In the genomic region with DNA sequence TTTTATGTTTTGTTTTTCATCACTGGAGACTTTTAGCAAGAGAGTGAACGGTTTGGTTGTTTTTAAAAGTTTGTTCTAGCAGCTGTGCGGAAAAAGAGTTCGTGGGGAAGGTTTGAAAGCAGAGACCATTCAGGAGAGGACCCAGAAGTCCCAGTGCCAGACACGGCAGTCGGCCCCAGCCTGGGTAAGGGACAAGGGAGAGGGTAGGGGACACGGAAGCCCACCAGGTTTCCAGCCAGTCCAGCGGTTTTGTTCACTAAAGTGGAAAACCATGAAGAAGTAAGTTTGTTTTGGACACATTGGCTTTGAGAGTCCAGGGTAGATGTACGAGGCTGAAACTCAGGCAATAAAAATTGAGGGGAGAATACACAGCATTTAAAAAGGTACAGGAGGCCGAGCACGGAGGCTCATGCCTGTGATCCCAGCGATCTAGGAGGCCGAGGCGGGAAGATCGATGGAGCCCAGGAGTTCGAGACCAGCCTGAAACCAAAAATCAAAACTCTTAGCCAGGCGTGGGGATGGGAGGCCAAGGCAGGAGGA, we compare ENCODE assay signal across 8 cellular contexts. TPM values are rescaled to one million over a fixed set of nuclear protein-coding genes. Genes with fewer than 3 reads are reported as not detected.
A peak's percentile ranks its signal among the peaks of the same experiment; 100 is the strongest.
DNase-seq lines count a peak whose midpoint lies in the region; ATAC-seq, FAIRE-seq and TF ChIP-seq lines count a peak whose summit lies in the region.

No MANE protein-coding gene starts in this region.

- peak overlapping the region; percentile 59 to 70 for H3K4me3 ChIP-seq in CD4-positive, alpha-beta memory T cell (ENCODE audit: low read length in 2 of 2)
- peak overlapping the region; percentile 55 for H3K4me3 ChIP-seq in NB4 (ENCODE audit: low read depth, low read length)
- H3K4me3 ChIP-seq in H1 (ENCODE audit: extremely low read depth in 1 of 4, insufficient read depth in 2 of 4, low read depth in 3 of 4, low read length in 4 of 4), result peak overlapping the region in 3 of 4 experiments; percentile 4 to 48 (median 15); a peak in 3 of 8 replicates
- H3K4me3 ChIP-seq in neuron (ENCODE audit: low read length), result no peak overlapping the region

- peak overlapping the region in 2 of 4 experiments; percentile 23 to 38; a peak in 2 of 7 replicates for H3K9ac ChIP-seq in H1 (replicated peaks in 1 of 4; ENCODE audit: extremely low read depth in 1 of 4, low read depth in 3 of 4, low read length in 3 of 4)

- H3K27ac Mint-ChIP-seq in CD4-positive, alpha-beta memory T cell, result peak overlapping the region; percentile 93 to 99 (median 96)

- no peaks in the 10 kb centered on the region for H3K27me3 ChIP-seq in CD4-positive, alpha-beta memory T cell (ENCODE audit: insufficient read depth, low read length)
- H3K27me3 ChIP-seq in H1 (replicated peaks in 1 of 4; ENCODE audit: control insufficient read depth in 3 of 4, extremely low read depth in 1 of 4, insufficient read depth in 3 of 4, low read length in 3 of 4) (no peaks in the 10 kb centered on the region), neuron (ENCODE audit: insufficient read depth, low read length) (no peaks in the 10 kb centered on the region)

- H3K4ac ChIP-seq in H1 (replicated peaks; ENCODE audit: insufficient read length, low read depth, low read length), result peak overlapping the region; percentile 47

- CTCF ChIA-PET in CD4-positive, alpha-beta memory T cell (lab: Charles Lee; ENCODE audit: partially characterized antibody), result no interaction called here
- CTCF ChIA-PET in H1 (lab: Charles Lee; ENCODE audit: partially characterized antibody), result no interaction called here

- FAIRE-seq in H1 (lab: Jason Lieb, UNC), result no peak

- H2BK5ac ChIP-seq in H1 (ENCODE audit: low read depth, low read length), result peak overlapping the region; percentile 82

- peaks cover 0 to 12% (median 0%) of the 10 kb centered on the region in 8 donors for H3K9me3 Mint-ChIP-seq in CD4-positive, alpha-beta memory T cell

- no peak for TF ChIP-seq RAD21 in H1 (IDR thresholded peaks at IDR 0.05 in 1 of 2, conservative IDR thresholded peaks at IDR 0.05 in 1 of 2; ENCODE audit: low read depth in 2 of 2, low read length in 2 of 2)

- no peak for TF ChIP-seq POLR2A in NB4 (IDR thresholded peaks at IDR 0.05; ENCODE audit: extremely low read depth, insufficient read length)
- no peak for TF ChIP-seq POLR2A in H1 (IDR thresholded peaks at IDR 0.05; ENCODE audit: control extremely low read depth in 1 of 2, low read depth in 2 of 2, low read length in 2 of 2)

- H2BK12ac ChIP-seq in H1 (ENCODE audit: low read depth, low read length), result no peak overlapping the region

- peak overlapping the region; percentile 63 to 69 for H3K4me2 ChIP-seq in H1 (ENCODE audit: insufficient read depth in 1 of 2, low read depth in 2 of 2, low read length in 2 of 2)

- in situ Hi-C loops in GM13977 (cut with MboI; ENCODE audit: low pct_unique_long_range_greater_than_20kb, low sequenced_read_pairs, unreplicated experiment), result no loop called here

- H3K23ac ChIP-seq in H1 (ENCODE audit: insufficient read length), result no peak overlapping the region

- peak overlapping the region; percentile 88 to 97 (median 93) for H3K4me3 Mint-ChIP-seq in CD4-positive, alpha-beta memory T cell

- POLR2A ChIA-PET in CD4-positive, alpha-beta memory T cell (lab: Charles Lee; ENCODE audit: partially characterized antibody), result no interaction called here
- POLR2A ChIA-PET in H1 (lab: Charles Lee; ENCODE audit: partially characterized antibody), result no interaction called here

- no peaks in the 10 kb centered on the region for H4K20me1 ChIP-seq in H1 (replicated peaks in 1 of 2; ENCODE audit: control insufficient read depth in 1 of 2, insufficient read depth in 2 of 2, low read length in 2 of 2)

- peak overlapping the region; percentile 52; the same call in 1 of the 2 replicates for H3K18ac ChIP-seq in H1 (ENCODE audit: extremely low read depth, low read length)

- peak overlapping the region; percentile 70 for H3K27ac ChIP-seq in CD4-positive, alpha-beta memory T cell (ENCODE audit: low read depth, low read length)
- H3K27ac ChIP-seq in H1 (ENCODE audit: low read depth, low read length), result 0 out of 2 replicates have a peak overlapping the region, but pooled peaks have one; percentile 44

- peaks cover 4% of the 10 kb centered on the region; the same call in 1 of the 2 replicates for H3K23me2 ChIP-seq in H1 (ENCODE audit: low read depth, low read length)

- peak overlapping the region; percentile 65 for H4K5ac ChIP-seq in H1 (ENCODE audit: insufficient read length, low read depth, low read length)

- H3K4me1 ChIP-seq in CD4-positive, alpha-beta memory T cell (ENCODE audit: insufficient read depth, low read length), result peaks cover 49% of the 10 kb centered on the region
- H3K4me1 ChIP-seq in H1 (replicated peaks in 1 of 4; ENCODE audit: control insufficient read depth in 3 of 4, insufficient read depth in 4 of 4, low read length in 3 of 4), result peaks cover 0 to 8% (median 3%) of the 10 kb centered on the region in 4 experiments; a peak in 4 of 7 replicates
- peaks cover 16% of the 10 kb centered on the region for H3K4me1 ChIP-seq in neuron (ENCODE audit: insufficient read depth, low read length)

- no peaks in the 10 kb centered on the region for H3K9me3 ChIP-seq in CD4-positive, alpha-beta memory T cell (ENCODE audit: control insufficient read depth in 1 of 2, low read length in 2 of 2)
- no peaks in the 10 kb centered on the region for H3K9me3 ChIP-seq in H1 (ENCODE audit: insufficient read depth in 2 of 2, low read depth in 1 of 2, low read length in 1 of 2)
- no peaks in the 10 kb centered on the region for H3K9me3 ChIP-seq in neuron (ENCODE audit: low read length)

- H3K14ac ChIP-seq in H1 (ENCODE audit: insufficient read length), result no peak overlapping the region

- 0 out of 2 replicates have a peak overlapping the region, but pooled peaks have one; percentile 72 for H2BK15ac ChIP-seq in H1 (ENCODE audit: low read length)

- no peak overlapping the region for H2BK20ac ChIP-seq in H1 (ENCODE audit: low read length)

- 87% methylated on average over 16 of the region's 16 CpGs; no CpG with 5 or more reads in 1 of the 2 experiments for WGBS in H1 (ENCODE audit: extremely low coverage in 1 of 2, insufficient coverage in 1 of 2, insufficient read length in 1 of 2, insufficient replicate concordance in 2 of 2, low coverage in 1 of 2, low lambda C conversion rate in 2 of 2, missing lambda C conversion rate in 1 of 2), 2 experiments

- H3K56ac ChIP-seq in H1 (replicated peaks; ENCODE audit: insufficient read length, low read depth, low read length), result no peak overlapping the region

- peak overlapping the region; percentile 82 for H4K8ac ChIP-seq in H1 (ENCODE audit: extremely low read depth, insufficient read depth, low read length)

- peak overlapping the region; percentile 44 for H4K91ac ChIP-seq in H1 (replicated peaks; ENCODE audit: insufficient read length, low read length)

- intact Hi-C loops in CD4-positive, alpha-beta memory T cell (cut with micrococcal nuclease), result no loop called here

- H3K79me2 ChIP-seq in H1 (ENCODE audit: control insufficient read depth in 1 of 2, insufficient read depth in 2 of 2, low read length in 2 of 2), result no peaks in the 10 kb centered on the region

- H2BK120ac ChIP-seq in H1 (replicated peaks; ENCODE audit: low read depth, low read length), result no peak overlapping the region

- H2AFZ ChIP-seq in H1 (ENCODE audit: low read length) (peak overlapping the region; percentile 70; the same call in 1 of the 2 replicates), neuron (ENCODE audit: low read depth, low read length) (peak overlapping the region; percentile 26)

- TF ChIP-seq EP300 in H1 (IDR thresholded peaks at IDR 0.05; ENCODE audit: borderline replicate concordance in 1 of 2, low read depth in 2 of 2, low read length in 2 of 2), result no peak

- peaks cover 54 to 79% (median 66%) of the 10 kb centered on the region in 4 donors for H3K4me1 Mint-ChIP-seq in CD4-positive, alpha-beta memory T cell

- ATAC-seq in GM18867 (IDR thresholded peaks at IDR 0.05; ENCODE audit: unreplicated experiment), result no peak

- no peaks in the 10 kb centered on the region for H3K36me3 ChIP-seq in CD4-positive, alpha-beta memory T cell (ENCODE audit: insufficient read depth, low read length)
- H3K36me3 ChIP-seq in H1 (ENCODE audit: control insufficient read depth in 2 of 4, insufficient read depth in 4 of 4, low read length in 3 of 4) (0 out of 8 replicates have a peak, but pooled peaks cover 0 to 3% (median 0%) of the 10 kb centered on the region in 4 experiments), neuron (ENCODE audit: insufficient read depth, low read length) (peaks cover 2% of the 10 kb centered on the region)

- H3K27me3 Mint-ChIP-seq in CD4-positive, alpha-beta memory T cell, result peaks cover 2% of the 10 kb centered on the region in 2 donors

- no peaks in the 10 kb centered on the region; the same call in 1 of the 2 replicates for H3K79me1 ChIP-seq in H1 (ENCODE audit: low read depth, low read length)

- H2AK5ac ChIP-seq in H1 (ENCODE audit: low read depth, low read length), result peak overlapping the region; percentile 49; the same call in 1 of the 2 replicates

- TF ChIP-seq CTCF in NB4 (IDR thresholded peaks at IDR 0.05; ENCODE audit: low read depth, low read length) (no peak), H1 (IDR thresholded peaks at IDR 0.05; ENCODE audit: control extremely low read depth in 1 of 3, insufficient read depth in 1 of 3, low read depth in 1 of 3, low read length in 3 of 3) (no peak), GM13977 (IDR thresholded peaks at IDR 0.05; ENCODE audit: extremely low read depth, insufficient read depth, missing control alignments) (no peak)

- peaks cover 10 to 34% of the 10 kb centered on the region in 2 donors for H3K36me3 Mint-ChIP-seq in CD4-positive, alpha-beta memory T cell

- no peak for DNase-seq in CD4-positive, alpha-beta memory T cell
- DNase-seq in NB4 (ENCODE audit: low read depth) (no peak), H1 (ENCODE audit: low read depth in 1 of 2, low spot score in 2 of 2) (no peak), middle frontal gyrus (ENCODE audit: extremely low spot score, low spot score) (no peak), GM13977 (ENCODE audit: low spot score) (no peak), inferior parietal cortex (ENCODE audit: extremely low spot score) (no peak)

RNA-seq across cellular contexts. Expression of gene RFLNB, which starts 36.4 kb away (rescaled TPM):
- total RNA-seq in CD4-positive, alpha-beta memory T cell, result 10 to 100 TPM; 20.5 to 21.6 TPM
- 10 to 100 TPM; 19.6 to 20.4 TPM for polyA plus RNA-seq in CD4-positive, alpha-beta memory T cell
- total RNA-seq in H1 (2021; fragmentation: NEBNext Ultra II Directional; extraction: Animal tissue kit (Norgen Biotek cat#: 25700)), result 56.5 and 58.4 TPM in 2 replicates
- polyA plus RNA-seq in H1 (2011; rRNA removed), result 9.4 and 11.6 TPM in 2 replicates
- 10.8 TPM for polyA plus RNA-seq in H1 (2011; cell fraction: cytosol; rRNA removed)
- polyA plus RNA-seq in H1 (2011; cell fraction: nucleus; rRNA removed), result 9.3 TPM
- polyA plus RNA-seq in H1 (2012, experiment 1 of 2), result 22.5 to 28.3 TPM (median 25.2 TPM) in 4 replicates
- 23.8 TPM for polyA plus RNA-seq in H1 (2012, experiment 2 of 2)
- 42.9 TPM for polyA plus RNA-seq in H1 (2013, experiment 1 of 2)
- polyA plus RNA-seq in H1 (2013, experiment 2 of 2), result 45.8 TPM
- 8.4 and 9.3 TPM in 2 replicates for polyA minus RNA-seq in H1 (2011; rRNA and poly(A)+ RNA removed)
- 13.5 TPM for polyA minus RNA-seq in H1 (2011; cell fraction: cytosol; rRNA and poly(A)+ RNA removed)
- polyA minus RNA-seq in H1 (2011; cell fraction: nucleus; rRNA and poly(A)+ RNA removed), result 6.2 TPM

RNA-seq across cellular contexts. Expression of gene RPH3AL, which starts 56.8 kb away (rescaled TPM):
- total RNA-seq in CD4-positive, alpha-beta memory T cell, result 1 to 10 TPM; 4.4 to 5.9 TPM
- polyA plus RNA-seq in CD4-positive, alpha-beta memory T cell, result 1 to 10 TPM; 1.7 to 3.5 TPM
- total RNA-seq in H1 (2021; fragmentation: NEBNext Ultra II Directional; extraction: Animal tissue kit (Norgen Biotek cat#: 25700)), result 5.6 and 6.1 TPM in 2 replicates
- polyA plus RNA-seq in H1 (2011; rRNA removed), result 5.8 and 10.7 TPM in 2 replicates
- 6.1 TPM for polyA plus RNA-seq in H1 (2011; cell fraction: cytosol; rRNA removed)
- polyA plus RNA-seq in H1 (2011; cell fraction: nucleus; rRNA removed), result 8.3 TPM
- polyA plus RNA-seq in H1 (2012, experiment 1 of 2), result 4.1 to 6.5 TPM (median 4.9 TPM) in 4 replicates
- polyA plus RNA-seq in H1 (2012, experiment 2 of 2), result 6.6 TPM
- 3.9 TPM for polyA plus RNA-seq in H1 (2013, experiment 1 of 2)
- 4.0 TPM for polyA plus RNA-seq in H1 (2013, experiment 2 of 2)
- 2.3 and 2.7 TPM in 2 replicates for polyA minus RNA-seq in H1 (2011; rRNA and poly(A)+ RNA removed)
- polyA minus RNA-seq in H1 (2011; cell fraction: cytosol; rRNA and poly(A)+ RNA removed), result 4.3 TPM
- 9.9 TPM for polyA minus RNA-seq in H1 (2011; cell fraction: nucleus; rRNA and poly(A)+ RNA removed)
